In genomic region chrX:110188701-110189558, GRCh38 we compare ENCODE assay signal across 15 cellular contexts.
A peak's percentile ranks its signal among the peaks of the same experiment; 100 is the strongest.
DNase-seq lines count a peak whose midpoint lies in the region; ATAC-seq, FAIRE-seq and TF ChIP-seq lines count a peak whose summit lies in the region.
"Had no signal": no experiment of that assay in that cellular context is flagged by ENCODE, and none has a peak within 500 bp of the region (broad histone marks: within the 10 kb centered on the region; RNA-seq: fewer than 3 reads in every experiment).

No MANE protein-coding gene starts in this region.

- intact Hi-C loops in CD8-positive, alpha-beta T cell (cut with DNase I, micrococcal nuclease): no loop called here
- intact Hi-C loops in activated CD4-positive, alpha-beta memory T cell treated with anti-CD3 and anti-CD28 coated beads for 36 hours (cut with micrococcal nuclease): loop anchor here (1.0 kb wide), 1 partner anchor 16 kb away; no protein-coding TSS in a partner anchor

- CTCF ChIA-PET in CD8-positive, alpha-beta T cell (lab: Charles Lee): no interaction called here
- CTCF ChIA-PET in activated CD4-positive, alpha-beta memory T cell treated with anti-CD3 and anti-CD28 coated beads for 36 hours (lab: Charles Lee): no interaction called here

- ATAC-seq in CD8-positive, alpha-beta T cell: no peak
- ATAC-seq in HG03039 (IDR thresholded peaks at IDR 0.05; ENCODE audit: unreplicated experiment) (no peak), HG03460 (IDR thresholded peaks at IDR 0.05; ENCODE audit: unreplicated experiment) (no peak)
- ATAC-seq: Right ventricle myocardium inferior had no signal

- H3K27ac Mint-ChIP-seq in CD8-positive, alpha-beta T cell: peak overlapping the region; percentile 78
- peak overlapping the region; percentile 62 for H3K27ac Mint-ChIP-seq in activated CD4-positive, alpha-beta memory T cell treated with anti-CD3 and anti-CD28 coated beads for 36 hours

- H3K27me3 ChIP-seq in CD8-positive, alpha-beta T cell (ENCODE audit: insufficient read depth, low read length): no peaks in the 10 kb centered on the region

- H3K36me3 ChIP-seq in CD8-positive, alpha-beta T cell (ENCODE audit: insufficient read depth, low read length): no peaks in the 10 kb centered on the region

- no peak for TF ChIP-seq POLR2A in H54 (IDR thresholded peaks at IDR 0.05; ENCODE audit: low read depth, low read length)

- H3K9me3 Mint-ChIP-seq in CD8-positive, alpha-beta T cell: peaks cover 2% of the 10 kb centered on the region
- peaks cover 9% of the 10 kb centered on the region for H3K9me3 Mint-ChIP-seq in activated CD4-positive, alpha-beta memory T cell treated with anti-CD3 and anti-CD28 coated beads for 36 hours

- no peaks in the 10 kb centered on the region for H3K27me3 Mint-ChIP-seq in CD8-positive, alpha-beta T cell (ENCODE audit: low read depth)
- H3K27me3 Mint-ChIP-seq in activated CD4-positive, alpha-beta memory T cell treated with anti-CD3 and anti-CD28 coated beads for 36 hours: no peaks in the 10 kb centered on the region
- H3K27me3 Mint-ChIP-seq: IgD-negative memory B cell had no signal

- no peak overlapping the region for H3K4me3 ChIP-seq in CD8-positive, alpha-beta T cell (ENCODE audit: low read depth, low read length)

- DNase-seq in CD8-positive, alpha-beta T cell: no peak
- DNase-seq in H54 (ENCODE audit: insufficient read length, low spot score) (no peak), lung microvascular endothelial cell (ENCODE audit: low read depth in 2 of 2) (peak; percentile 33 to 61), NCI-H2171 (lab: John Stamatoyannopoulos, UW) (no peak), NCI-H2081 (lab: John Stamatoyannopoulos, UW) (no peak)
- DNase-seq in activated CD4-positive, alpha-beta memory T cell treated with anti-CD3 and anti-CD28 coated beads for 36 hours: no peak
- DNase-seq: activated effector memory CD4-positive, alpha-beta T cell treated with anti-CD3 and anti-CD28 coated beads, Interleukin-2, amount 50 U/mL, for 16 hours; foreskin melanocyte; H7; NCI-H345 had no signal

- H3K9me3 ChIP-seq in CD8-positive, alpha-beta T cell (ENCODE audit: low read length): no peaks in the 10 kb centered on the region

- POLR2A ChIA-PET in CD8-positive, alpha-beta T cell (lab: Charles Lee): no interaction called here
- POLR2A ChIA-PET in activated CD4-positive, alpha-beta memory T cell treated with anti-CD3 and anti-CD28 coated beads for 36 hours (lab: Charles Lee): interaction anchor here (1.2 kb wide), 1 partner anchor 55 kb away, joined by 3 read pairs; no protein-coding TSS in a partner anchor

- H3K4me1 Mint-ChIP-seq in CD8-positive, alpha-beta T cell (ENCODE audit: low read depth): peaks cover 16% of the 10 kb centered on the region
- peaks cover 23% of the 10 kb centered on the region for H3K4me1 Mint-ChIP-seq in activated CD4-positive, alpha-beta memory T cell treated with anti-CD3 and anti-CD28 coated beads for 36 hours (ENCODE audit: low read depth)

- H3K4me3 Mint-ChIP-seq in CD8-positive, alpha-beta T cell: no peak overlapping the region
- H3K4me3 Mint-ChIP-seq in activated CD4-positive, alpha-beta memory T cell treated with anti-CD3 and anti-CD28 coated beads for 36 hours: no peak overlapping the region
- H3K4me3 Mint-ChIP-seq: IgD-negative memory B cell had no signal

- no peak overlapping the region for H3K27ac ChIP-seq in CD8-positive, alpha-beta T cell (ENCODE audit: low read depth, low read length)
- H3K27ac ChIP-seq: VCaP had no signal

- FAIRE-seq in H54 (lab: Jason Lieb, UNC): peak; percentile 77

- peaks cover 9% of the 10 kb centered on the region for H3K36me3 Mint-ChIP-seq in CD8-positive, alpha-beta T cell
- H3K36me3 Mint-ChIP-seq in activated CD4-positive, alpha-beta memory T cell treated with anti-CD3 and anti-CD28 coated beads for 36 hours: peaks cover 4% of the 10 kb centered on the region
- H3K36me3 Mint-ChIP-seq: IgD-negative memory B cell had no signal

- no peak for TF ChIP-seq CTCF in CD8-positive, alpha-beta T cell (IDR thresholded peaks at IDR 0.05)

- no peaks in the 10 kb centered on the region for H3K4me1 ChIP-seq in CD8-positive, alpha-beta T cell (ENCODE audit: insufficient read depth, low read length)

Comparison
In these comparisons a context has a peak if more than half of its experiments do, and no peak if none do; other contexts are left out.
1. DNase-seq: peak in lung microvascular endothelial cell (2 of 2); none in CD8-positive, alpha-beta T cell (0 of 7), H54 (single experiment), activated CD4-positive, alpha-beta memory T cell treated with anti-CD3 and anti-CD28 coated beads for 36 hours (single experiment), NCI-H2171 (single experiment) and NCI-H2081 (0 of 2).